In the genomic region with DNA sequence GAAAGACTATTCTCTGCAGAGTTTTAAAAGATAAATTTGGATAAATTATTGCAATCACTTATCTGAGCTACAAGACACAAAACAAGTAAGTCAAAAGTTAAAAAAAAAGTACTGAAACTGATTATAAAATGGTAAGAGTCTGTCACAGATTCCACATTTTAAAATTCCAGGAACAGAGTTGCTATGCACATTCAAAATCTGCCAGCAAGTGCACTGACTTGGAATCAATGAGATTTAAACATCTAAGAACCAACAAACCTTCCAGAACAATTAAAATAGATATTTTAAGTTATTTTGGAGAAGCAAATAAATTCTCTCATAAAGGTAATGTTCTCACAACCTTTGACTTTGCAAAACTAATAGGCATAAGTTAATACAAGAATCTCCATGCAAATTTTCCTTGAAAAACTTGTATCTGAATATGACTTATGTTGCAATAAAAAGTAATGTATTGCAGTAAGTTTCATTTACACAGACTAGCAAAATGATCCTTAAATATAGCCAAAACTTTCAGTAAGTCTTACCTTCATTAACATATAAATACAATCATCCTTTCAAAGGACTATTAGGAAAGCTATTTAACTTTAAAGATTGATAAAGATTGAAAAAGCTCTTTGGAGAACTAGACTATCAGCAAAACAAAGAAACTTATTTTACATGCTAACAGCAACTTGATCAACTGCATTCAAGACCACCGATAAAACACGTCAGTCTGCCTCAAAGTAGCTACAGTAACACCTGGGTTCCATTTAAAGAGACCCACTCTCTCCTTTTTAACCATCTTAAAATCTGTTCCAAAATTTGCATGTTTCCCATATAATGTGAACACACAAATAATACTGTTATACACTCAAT, we compare ENCODE assay signal across 19 cellular contexts. TPM values are rescaled to one million over a fixed set of nuclear protein-coding genes. Genes with fewer than 3 reads are reported as not detected.
A peak's percentile ranks its signal among the peaks of the same experiment; 100 is the strongest.
DNase-seq lines count a peak whose midpoint lies in the region; ATAC-seq, FAIRE-seq and TF ChIP-seq lines count a peak whose summit lies in the region.
"Had no signal": no experiment of that assay in that cellular context is flagged by ENCODE, and none has a peak within 500 bp of the region (broad histone marks: within the 10 kb centered on the region; RNA-seq: fewer than 3 reads in every experiment).

No MANE protein-coding gene starts in this region.

- H2BK12ac ChIP-seq in mesenchymal stem cell (ENCODE audit: low read length in 2 of 2): no peak overlapping the region

- H3K23ac ChIP-seq in mesenchymal stem cell (ENCODE audit: low read length in 2 of 2): no peak overlapping the region

- H3K9me3 ChIP-seq in mesenchymal stem cell (ENCODE audit: control insufficient read depth, low read length): no peaks in the 10 kb centered on the region
- H3K9me3 ChIP-seq: Caco-2, thoracic aorta had no signal

- no peaks in the 10 kb centered on the region for H3K4me1 ChIP-seq in mesenchymal stem cell (ENCODE audit: control insufficient read depth, insufficient read depth, low read depth, low read length)

- no peak overlapping the region for H4K8ac ChIP-seq in mesenchymal stem cell (ENCODE audit: low read length)

- no peak overlapping the region for H3K18ac ChIP-seq in mesenchymal stem cell (ENCODE audit: low read depth in 1 of 2, low read length in 2 of 2)

- H3K4ac ChIP-seq in mesenchymal stem cell (ENCODE audit: low read depth in 1 of 2, low read length in 2 of 2): no peak overlapping the region

- H2BK15ac ChIP-seq in mesenchymal stem cell (ENCODE audit: low read depth, poor library complexity, severe bottlenecking): no peak overlapping the region

- H3K79me1 ChIP-seq in mesenchymal stem cell (replicated peaks; ENCODE audit: low read length, poor library complexity, severe bottlenecking): peaks cover 3% of the 10 kb centered on the region

- H3K27me3 ChIP-seq in dorsolateral prefrontal cortex (peaks cover 0 to 11% (median 0%) of the 10 kb centered on the region in 45 donors), mesenchymal stem cell (ENCODE audit: control insufficient read depth in 1 of 2, insufficient read depth in 1 of 2, low read length in 2 of 2) (no peaks in the 10 kb centered on the region)

- H2BK120ac ChIP-seq in mesenchymal stem cell (ENCODE audit: low read depth, low read length): no peak overlapping the region

- TF ChIP-seq CTCF in LNCaP clone FGC (IDR thresholded peaks at IDR 0.05; ENCODE audit: control insufficient read depth, extremely low read depth, insufficient read depth): no peak
- no peak for TF ChIP-seq CTCF in dorsolateral prefrontal cortex (IDR thresholded peaks at IDR 0.05 in 54 of 56, conservative IDR thresholded peaks at IDR 0.05 in 2 of 56; ENCODE audit: low read depth in 1 of 56, partially characterized antibody in 56 of 56)

- no peak overlapping the region for H3K14ac ChIP-seq in mesenchymal stem cell (ENCODE audit: low read length in 2 of 2)

- peak overlapping the region; percentile 97 for H3K9ac ChIP-seq in mesenchymal stem cell (ENCODE audit: low read length)
- H3K9ac ChIP-seq: KMS-11 had no signal

- 46% methylated on average over 2 of the region's 2 CpGs for WGBS in mesenchymal stem cell

- intact Hi-C loops in dorsolateral prefrontal cortex (cut with DNase I): no loop called here

- FAIRE-seq in G401.6 (lab: Jason Lieb, UNC): peak; percentile 28
- FAIRE-seq: GM12878 had no signal

- H3K4me3 ChIP-seq in LNCaP clone FGC (ENCODE audit: low read depth, low read length): peak overlapping the region; percentile 42
- H3K4me3 ChIP-seq in dorsolateral prefrontal cortex: peak overlapping the region in 45 of 59 donors; percentile 0 to 90 (median 50)
- peak overlapping the region in 1 of 2 experiments; percentile 94 for H3K4me3 ChIP-seq in mesenchymal stem cell (ENCODE audit: insufficient read depth in 1 of 2, low read depth in 1 of 2, low read length in 2 of 2)
- H3K4me3 ChIP-seq: GM12878, thoracic aorta had no signal

- no peak overlapping the region for H3K4me2 ChIP-seq in mesenchymal stem cell (ENCODE audit: low read length, poor library complexity, severe bottlenecking)
- H3K4me2 ChIP-seq: KMS-11 had no signal

- no peak overlapping the region for H4K91ac ChIP-seq in mesenchymal stem cell (ENCODE audit: low read length)

- no peak overlapping the region for H2BK5ac ChIP-seq in mesenchymal stem cell (ENCODE audit: low read depth, low read length, poor library complexity, severe bottlenecking)

- peaks cover 0 to 7% of the 10 kb centered on the region in 2 experiments for H3K36me3 ChIP-seq in mesenchymal stem cell (ENCODE audit: control insufficient read depth in 1 of 2, insufficient read depth in 2 of 2, low read depth in 1 of 2, low read length in 2 of 2)
- H3K36me3 ChIP-seq: thoracic aorta had no signal

- H2AK5ac ChIP-seq in mesenchymal stem cell (ENCODE audit: low read length, severe bottlenecking): no peak overlapping the region

- ATAC-seq in HG03135 (IDR thresholded peaks at IDR 0.05; ENCODE audit: unreplicated experiment): no peak
- ATAC-seq: GM12878 had no signal

- H2AFZ ChIP-seq in mesenchymal stem cell (ENCODE audit: low read depth, low read length): no peak overlapping the region

- peak overlapping the region in 1 of 59 donors; percentile 91 for H3K27ac ChIP-seq in dorsolateral prefrontal cortex
- no peak overlapping the region for H3K27ac ChIP-seq in mesenchymal stem cell (ENCODE audit: low read length, poor library complexity, severe bottlenecking)
- H3K27ac ChIP-seq: KMS-11, thoracic aorta had no signal

- DNase-seq in LNCaP clone FGC (ENCODE audit: low read depth) (no peak), dorsolateral prefrontal cortex (no peak), mesenchymal stem cell (no peak), SKM-1 treated with dmso at 0.1 percent for 144 hours (lab: John Stamatoyannopoulos, UW; ENCODE audit: unreplicated experiment) (no peak), NCI-H2227 treated with DMSO at 0.1 percent for 48 hours (lab: John Stamatoyannopoulos, UW) (no peak), GM19238 (ENCODE audit: insufficient read length, low spot score) (no peak)
- DNase-seq: activated B cell treated with CpG ODN at 0.5 μM for 24 hours, AML-193, Caco-2, GDM1, GOT3, naive B cell, RPMI8226 had no signal

RNA-seq across cellular contexts. Expression of a gene that starts 4.4 kb away (rescaled TPM):
- 10 to 100 TPM; 19.5 to 70.3 (median 38.4) TPM for total RNA-seq in dorsolateral prefrontal cortex
- 47.3 TPM for polyA plus RNA-seq in mesenchymal stem cell (2013, experiment 1 of 2)
- polyA plus RNA-seq in mesenchymal stem cell (2013, experiment 2 of 2): 49.7 TPM
- total RNA-seq: activated B cell treated with CpG ODN at 0.5 μM for 24 hours; T-helper 1 cell treated with Interleukin-12 subunit alpha and Interleukin-12 subunit beta and Interleukin-4 antibody, amounts not matched to agents 30 ng/mL and 1 ng/mL, for 36 hours had no signal
